8 cellular contexts compared by ENCODE assay signal in genomic region chr9:84397151-84397728, GRCh38. TPM values are rescaled to one million over a fixed set of nuclear protein-coding genes. Genes with fewer than 3 reads are reported as not detected.
DNase-seq lines count a peak whose midpoint lies in the region; ATAC-seq, FAIRE-seq and TF ChIP-seq lines count a peak whose summit lies in the region.

No MANE protein-coding gene starts in this region.

- no peak overlapping the region for H3K27ac ChIP-seq in keratinocyte (ENCODE audit: control insufficient read depth, insufficient read depth, low read length)

- H3K79me2 ChIP-seq in keratinocyte (ENCODE audit: control insufficient read depth, insufficient read depth, low read length) = no peaks in the 10 kb centered on the region

- dilution Hi-C loops in keratinocyte (cut with MboI; ENCODE audit: extremely low pct_ligation_motif_present, low sequenced_read_pairs) = no loop called here

- no peak overlapping the region for H2AFZ ChIP-seq in keratinocyte (ENCODE audit: control insufficient read depth, low read length)

- peaks cover 5% of the 10 kb centered on the region for H3K4me1 ChIP-seq in keratinocyte (ENCODE audit: control insufficient read depth, extremely low read depth, insufficient read depth, low read length)

- no peak overlapping the region for H3K9ac ChIP-seq in keratinocyte (ENCODE audit: control insufficient read depth, extremely low read depth, insufficient read depth, low read length)

- no peaks in the 10 kb centered on the region for H3K9me1 ChIP-seq in keratinocyte (ENCODE audit: control insufficient read depth, extremely low read depth, insufficient read depth, low read length)

- FAIRE-seq in keratinocyte (lab: Jason Lieb, UNC) = peak; percentile 79

- TF ChIP-seq CTCF in GM12864 (IDR thresholded peaks at IDR 0.05; ENCODE audit: low read depth, low read length, missing control alignments) (peak; percentile 85), WI38 (IDR thresholded peaks at IDR 0.05; ENCODE audit: low read depth, low read length) (peak; percentile 91), cardiac fibroblast (IDR thresholded peaks at IDR 0.05; ENCODE audit: low read depth, low read length) (peak; percentile 79), keratinocyte (optimal IDR thresholded peaks at IDR 0.05 in 1 of 3, IDR thresholded peaks at IDR 0.05 in 1 of 3, conservative IDR thresholded peaks at IDR 0.05 in 1 of 3; ENCODE audit: extremely low read depth in 1 of 3, insufficient read depth in 2 of 3, low read length in 3 of 3) (peak; percentile 76 to 94 (median 81))

- H3K9me3 ChIP-seq in keratinocyte (ENCODE audit: control insufficient read depth, low read depth, low read length) = no peaks in the 10 kb centered on the region

- no peak overlapping the region for H3K4me3 ChIP-seq in GM12864 (ENCODE audit: low read depth, low read length)
- no peak overlapping the region for H3K4me3 ChIP-seq in WI38 (ENCODE audit: low read depth, low read length)
- no peak overlapping the region for H3K4me3 ChIP-seq in cardiac fibroblast (replicated peaks in 1 of 2; ENCODE audit: low read depth in 2 of 2, low read length in 2 of 2)
- no peak overlapping the region for H3K4me3 ChIP-seq in keratinocyte (ENCODE audit: control insufficient read depth in 2 of 3, extremely low read depth in 1 of 3, insufficient read depth in 2 of 3, low read depth in 1 of 3, low read length in 3 of 3)

- H3K27me3 ChIP-seq in keratinocyte (ENCODE audit: control insufficient read depth, extremely low read depth, insufficient read depth, low read length) = no peaks in the 10 kb centered on the region

- no peaks in the 10 kb centered on the region for H3K36me3 ChIP-seq in keratinocyte (ENCODE audit: control insufficient read depth in 2 of 2, extremely low read depth in 1 of 2, insufficient read depth in 2 of 2, low read length in 2 of 2)

- DNase-seq in GM12864 (ENCODE audit: low read depth) (peak; percentile 16), NCI-H2081 (lab: John Stamatoyannopoulos, UW) (peak; percentile 61 to 79), cardiac fibroblast (ENCODE audit: low read depth in 2 of 2) (peak; percentile 79 to 81), keratinocyte (ENCODE audit: low read depth, low spot score) (peak; percentile 36)
- peak; percentile 13 to 31 for DNase-seq in stimulated activated CD4-positive, alpha-beta T cell treated with anti-CD3 and anti-CD28 coated beads, Interleukin-1b, Interleukin-23, amount 100 ng/mL, for 1 hour (ENCODE audit: low read depth in 2 of 2)

- peak; percentile 83 for ATAC-seq in HG02678 (IDR thresholded peaks at IDR 0.05; ENCODE audit: unreplicated experiment)
- ATAC-seq in GM19351 (IDR thresholded peaks at IDR 0.05; ENCODE audit: unreplicated experiment) = no peak

- no peak overlapping the region for H3K4me2 ChIP-seq in keratinocyte (ENCODE audit: control insufficient read depth, extremely low read depth, insufficient read depth, low read depth, low read length)

- no peaks in the 10 kb centered on the region for H4K20me1 ChIP-seq in keratinocyte (ENCODE audit: control insufficient read depth, extremely low read depth, insufficient read depth, low read length)

RNA-seq across cellular contexts. Expression of gene SLC28A3, which starts 56.7 kb away (rescaled TPM):
- 1.1 to 4.9 TPM (median 2.4 TPM) in 3 replicates for polyA plus RNA-seq in keratinocyte
- 10.9 TPM for polyA plus RNA-seq in keratinocyte (2011; ENCODE audit: low read depth)
- polyA plus RNA-seq in keratinocyte (2011; cell fraction: cytosol; rRNA removed) = 0.35 and 1.2 TPM in 2 replicates
- 4.4 and 6.0 TPM in 2 replicates for polyA plus RNA-seq in keratinocyte (2011; cell fraction: nucleus; rRNA removed)
- polyA plus RNA-seq in keratinocyte (2012; ENCODE audit: low replicate concordance) = 0.77 and 8.7 TPM in 2 replicates
- polyA minus RNA-seq in keratinocyte = 0.89 to 3.6 TPM (median 2.3 TPM) in 3 replicates
- 0.38 TPM for polyA minus RNA-seq in keratinocyte (2011; cell fraction: cytosol; rRNA and poly(A)+ RNA removed)
- 3.6 and 5.8 TPM in 2 replicates for polyA minus RNA-seq in keratinocyte (2011; cell fraction: nucleus; rRNA and poly(A)+ RNA removed)

Comparison
In these comparisons a context has a peak if more than half of its experiments do, and no peak if none do; other contexts are left out.
1. DNase-seq: peak in every context shown above with its lines; median percentile 80 in cardiac fibroblast; 70 in NCI-H2081; 36 in keratinocyte; 22 in stimulated activated CD4-positive, alpha-beta T cell treated with anti-CD3 and anti-CD28 coated beads, Interleukin-1b, Interleukin-23, amount 100 ng/mL, for 1 hour; 16 in GM12864.